ENCODE assay signal across 8 cellular contexts in genomic region chr15:45457215-45457614, GRCh38.
DNase-seq lines count a peak whose midpoint lies in the region; ATAC-seq and TF ChIP-seq lines count a peak whose summit lies in the region.

No MANE protein-coding gene starts in this region.

- 33 to 38% (median 37%) methylated on average over 5 of the region's 5 CpGs for WGBS in ovary, 3 donors

- H3K27ac ChIP-seq in vagina: peak overlapping the region; percentile 82
- H3K27ac ChIP-seq in ovary: no peak overlapping the region

- H3K4me3 ChIP-seq in vagina (no peak overlapping the region), ovary (no peak overlapping the region)

- POLR2A ChIA-PET in activated CD4-positive, alpha-beta memory T cell treated with anti-CD3 and anti-CD28 coated beads, Interleukin-2, amount 10 ng/mL, durations not matched to agents 7 days and 5 days (lab: Charles Lee): interaction anchor here (1.6 to 2.4 kb wide), 3 partner anchors 10 to 55 kb away, joined by 6 to 9 read pairs (median 9); a partner anchor contains a TSS

- intact Hi-C loops in vagina (cut with DNase I) (no loop called here), ovary (cut with DNase I) (loop anchor here in 2 of 4 donors (5.0 to 10.0 kb wide), 3 partner anchors 155 to 295 kb away; no protein-coding TSS in a partner anchor)

- no peak for TF ChIP-seq EP300 in ovary (IDR thresholded peaks at IDR 0.05)

- H3K4me3 Mint-ChIP-seq in activated CD4-positive, alpha-beta memory T cell treated with anti-CD3 and anti-CD28 coated beads, Interleukin-2, amount 10 ng/mL, durations not matched to agents 7 days and 5 days: peak overlapping the region; percentile 75
- H3K4me3 Mint-ChIP-seq in memory B cell: no peak overlapping the region

- H3K27me3 ChIP-seq in vagina: no peaks in the 10 kb centered on the region
- H3K27me3 ChIP-seq in ovary: no peaks in the 10 kb centered on the region

- ATAC-seq in memory B cell (ENCODE audit: low read depth): no peak

- H3K4me1 ChIP-seq in vagina (peaks cover 17% of the 10 kb centered on the region), ovary (ENCODE audit: insufficient read depth) (no peaks in the 10 kb centered on the region)

- peak; percentile 4 for DNase-seq in stimulated activated CD4-positive, alpha-beta T cell treated with anti-CD3 and anti-CD28 coated beads, Interleukin-4, amount 100 ng/mL, for 24 hours
- DNase-seq in stimulated activated CD4-positive, alpha-beta T cell treated with anti-CD3 and anti-CD28 coated beads, Interleukin-15, amount 100 ng/mL, for 24 hours: no peak
- DNase-seq in activated CD4-positive, alpha-beta memory T cell treated with anti-CD3 and anti-CD28 coated beads, Interleukin-2, amount 10 ng/mL, durations not matched to agents 7 days and 5 days: peak; percentile 34
- no peak for DNase-seq in memory B cell (ENCODE audit: low spot score in 2 of 2)
- DNase-seq in vagina (ENCODE audit: extremely low spot score in 2 of 2): no peak
- DNase-seq in NCI-H2029 treated with DMSO at 0.1 percent for 48 hours (lab: John Stamatoyannopoulos, UW): no peak
- no peak for DNase-seq in ovary
- DNase-seq in NK-92 (lab: John Stamatoyannopoulos, UW; ENCODE audit: unreplicated experiment): no peak

- TF ChIP-seq CTCF in vagina (IDR thresholded peaks at IDR 0.05) (no peak), ovary (IDR thresholded peaks at IDR 0.05) (no peak)

- CTCF ChIA-PET in activated CD4-positive, alpha-beta memory T cell treated with anti-CD3 and anti-CD28 coated beads, Interleukin-2, amount 10 ng/mL, durations not matched to agents 7 days and 5 days (lab: Charles Lee): interaction anchor here (0.6 to 5.5 kb wide), 27 partner anchors 15 to 259 kb away, joined by 3 to 92 read pairs (median 4); partner anchors contain the start of gene BLOC1S6

- H3K4me1 Mint-ChIP-seq in activated CD4-positive, alpha-beta memory T cell treated with anti-CD3 and anti-CD28 coated beads, Interleukin-2, amount 10 ng/mL, durations not matched to agents 7 days and 5 days: peaks cover 50% of the 10 kb centered on the region
- peaks cover 28% of the 10 kb centered on the region for H3K4me1 Mint-ChIP-seq in memory B cell

- H3K36me3 ChIP-seq in vagina: no peaks in the 10 kb centered on the region
- no peaks in the 10 kb centered on the region for H3K36me3 ChIP-seq in ovary

- no peaks in the 10 kb centered on the region for H3K9me3 ChIP-seq in vagina
- no peaks in the 10 kb centered on the region for H3K9me3 ChIP-seq in ovary

- no peaks in the 10 kb centered on the region for H3K9me3 Mint-ChIP-seq in activated CD4-positive, alpha-beta memory T cell treated with anti-CD3 and anti-CD28 coated beads, Interleukin-2, amount 10 ng/mL, durations not matched to agents 7 days and 5 days
- H3K9me3 Mint-ChIP-seq in memory B cell: peaks cover 2% of the 10 kb centered on the region

- H3K36me3 Mint-ChIP-seq in activated CD4-positive, alpha-beta memory T cell treated with anti-CD3 and anti-CD28 coated beads, Interleukin-2, amount 10 ng/mL, durations not matched to agents 7 days and 5 days (ENCODE audit: low read depth): no peaks in the 10 kb centered on the region
- no peaks in the 10 kb centered on the region for H3K36me3 Mint-ChIP-seq in memory B cell

- TF ChIP-seq POLR2A in vagina (IDR thresholded peaks at IDR 0.05) (no peak), ovary (IDR thresholded peaks at IDR 0.05) (no peak)

- H3K27me3 Mint-ChIP-seq in activated CD4-positive, alpha-beta memory T cell treated with anti-CD3 and anti-CD28 coated beads, Interleukin-2, amount 10 ng/mL, durations not matched to agents 7 days and 5 days: peaks cover 2% of the 10 kb centered on the region
- H3K27me3 Mint-ChIP-seq in memory B cell: no peaks in the 10 kb centered on the region

- peak overlapping the region; percentile 72 for H3K27ac Mint-ChIP-seq in activated CD4-positive, alpha-beta memory T cell treated with anti-CD3 and anti-CD28 coated beads, Interleukin-2, amount 10 ng/mL, durations not matched to agents 7 days and 5 days
- peak overlapping the region; percentile 73 for H3K27ac Mint-ChIP-seq in memory B cell

Comparison
In these comparisons a context has a peak if more than half of its experiments do, and no peak if none do; other contexts are left out.
1. DNase-seq: peak in stimulated activated CD4-positive, alpha-beta T cell treated with anti-CD3 and anti-CD28 coated beads, Interleukin-4, amount 100 ng/mL, for 24 hours (single experiment) and activated CD4-positive, alpha-beta memory T cell treated with anti-CD3 and anti-CD28 coated beads, Interleukin-2, amount 10 ng/mL, durations not matched to agents 7 days and 5 days (single experiment); none in stimulated activated CD4-positive, alpha-beta T cell treated with anti-CD3 and anti-CD28 coated beads, Interleukin-15, amount 100 ng/mL, for 24 hours (single experiment), memory B cell (0 of 2), vagina (0 of 2), NCI-H2029 treated with DMSO at 0.1 percent for 48 hours (single experiment), ovary (0 of 5) and NK-92 (single experiment).